Comparison of ENCODE assay signal across 8 cellular contexts in genomic region chr21:17688912-17689874, GRCh38.
DNase-seq lines count a peak whose midpoint lies in the region; ATAC-seq and TF ChIP-seq lines count a peak whose summit lies in the region.

No MANE protein-coding gene starts in this region.

- no TSS peak for BruUV-seq in A673 (replicated peaks; lab: Mats Ljungman, UMichigan)

- no peak overlapping the region for H3K4me3 ChIP-seq in A673 (ENCODE audit: low read depth, low read length, poor library complexity, severe bottlenecking)
- no peak overlapping the region for H3K4me3 ChIP-seq in astrocyte of the spinal cord (ENCODE audit: low read depth, low read length)
- no peak overlapping the region for H3K4me3 ChIP-seq in mesenchymal stem cell (ENCODE audit: insufficient read depth in 1 of 2, low read depth in 1 of 2, low read length in 2 of 2)

- in situ Hi-C loops in astrocyte of the spinal cord (cut with HindIII; ENCODE audit: low sequenced_read_pairs), result no loop called here

- H3K14ac ChIP-seq in mesenchymal stem cell (ENCODE audit: low read length in 2 of 2), result no peak overlapping the region

- no peaks in the 10 kb centered on the region; the same call in 1 of the 2 replicates for H3K9me3 Mint-ChIP-seq in HFFc6
- peaks cover 4% of the 10 kb centered on the region for H3K9me3 Mint-ChIP-seq in stimulated activated memory B cell treated with anti-CD40 and anti-IgM and Interleukin-4, amounts not matched to agents 10 μg/mL and 1 μg/mL and 100 μg/mL, for 72 hours

- no peaks in the 10 kb centered on the region for H3K27me3 ChIP-seq in A673 (replicated peaks; ENCODE audit: insufficient read depth, low read depth, low read length, poor library complexity)
- peaks cover 0 to 6% of the 10 kb centered on the region in 2 experiments for H3K27me3 ChIP-seq in mesenchymal stem cell (ENCODE audit: control insufficient read depth in 1 of 2, insufficient read depth in 1 of 2, low read length in 2 of 2)

- H3K36me3 Mint-ChIP-seq in HFFc6 (ENCODE audit: low read depth), result no peaks in the 10 kb centered on the region; the same call in 1 of the 2 replicates
- no peaks in the 10 kb centered on the region for H3K36me3 Mint-ChIP-seq in stimulated activated memory B cell treated with anti-CD40 and anti-IgM and Interleukin-4, amounts not matched to agents 10 μg/mL and 1 μg/mL and 100 μg/mL, for 72 hours

- peak overlapping the region; percentile 80 for H4K8ac ChIP-seq in mesenchymal stem cell (ENCODE audit: low read length)

- H3K18ac ChIP-seq in mesenchymal stem cell (ENCODE audit: low read depth in 1 of 2, low read length in 2 of 2), result peak overlapping the region in 1 of 2 experiments; percentile 21

- H3K4me3 Mint-ChIP-seq in HFFc6, result peak overlapping the region; percentile 55
- H3K4me3 Mint-ChIP-seq in stimulated activated memory B cell treated with anti-CD40 and anti-IgM and Interleukin-4, amounts not matched to agents 10 μg/mL and 1 μg/mL and 100 μg/mL, for 72 hours, result no peak overlapping the region

- H3K27ac ChIP-seq in A673 (ENCODE audit: low read depth, low read length, poor library complexity, severe bottlenecking), result no peak overlapping the region
- no peak overlapping the region for H3K27ac ChIP-seq in mesenchymal stem cell (ENCODE audit: low read length, poor library complexity, severe bottlenecking)

- peak overlapping the region; percentile 80 for H4K91ac ChIP-seq in mesenchymal stem cell (ENCODE audit: low read length)

- H3K4me1 ChIP-seq in A673 (ENCODE audit: insufficient read depth, low read length, poor library complexity, severe bottlenecking), result no peaks in the 10 kb centered on the region
- H3K4me1 ChIP-seq in mesenchymal stem cell (ENCODE audit: control insufficient read depth, insufficient read depth, low read depth, low read length), result no peaks in the 10 kb centered on the region

- no peak overlapping the region for H2BK15ac ChIP-seq in mesenchymal stem cell (ENCODE audit: low read depth, poor library complexity, severe bottlenecking)

- no peak overlapping the region for H3K9ac ChIP-seq in mesenchymal stem cell (ENCODE audit: low read length)

- H3K27me3 Mint-ChIP-seq in HFFc6 (ENCODE audit: insufficient read depth), result peaks cover 9% of the 10 kb centered on the region; the same call in 1 of the 2 replicates
- H3K27me3 Mint-ChIP-seq in stimulated activated memory B cell treated with anti-CD40 and anti-IgM and Interleukin-4, amounts not matched to agents 10 μg/mL and 1 μg/mL and 100 μg/mL, for 72 hours, result no peaks in the 10 kb centered on the region

- peak; percentile 39 for DNase-seq in A673 (ENCODE audit: low spot score)
- peak; percentile 58 for DNase-seq in HFFc6
- DNase-seq in T1000 (lab: John Stamatoyannopoulos, UW), result peak; percentile 79
- peak; percentile 63 for DNase-seq in astrocyte of the spinal cord (ENCODE audit: low read depth, low spot score)
- DNase-seq in mesenchymal stem cell, result peak; percentile 41

- H2BK12ac ChIP-seq in mesenchymal stem cell (ENCODE audit: low read length in 2 of 2), result peak overlapping the region in 1 of 2 experiments; percentile 15

- intact Hi-C loops in A673 (cut with micrococcal nuclease; ENCODE audit: unreplicated experiment), result no loop called here

- CTCF ChIA-PET in A673 (lab: Charles Lee), result no interaction called here

- H3K9me3 ChIP-seq in A673 (ENCODE audit: low read depth, low read length, poor library complexity, severe bottlenecking) (no peaks in the 10 kb centered on the region), mesenchymal stem cell (ENCODE audit: control insufficient read depth, low read length) (peaks cover 4% of the 10 kb centered on the region)

- no peak overlapping the region for H3K4me2 ChIP-seq in mesenchymal stem cell (ENCODE audit: low read length, poor library complexity, severe bottlenecking)

- no peak overlapping the region for H2BK5ac ChIP-seq in mesenchymal stem cell (ENCODE audit: low read depth, low read length, poor library complexity, severe bottlenecking)

- H3K36me3 ChIP-seq in A673 (ENCODE audit: insufficient read depth, low read length, poor library complexity, severe bottlenecking) (no peaks in the 10 kb centered on the region), mesenchymal stem cell (ENCODE audit: control insufficient read depth in 1 of 2, insufficient read depth in 2 of 2, low read depth in 1 of 2, low read length in 2 of 2) (no peaks in the 10 kb centered on the region)

- TF ChIP-seq CTCF in A673 (conservative IDR thresholded peaks at IDR 0.05; ENCODE audit: low read depth, low read length) (peak; percentile 44), HFFc6 (IDR thresholded peaks at IDR 0.05) (peak; percentile 53; the same call in 1 of the 2 replicates), astrocyte of the spinal cord (IDR thresholded peaks at IDR 0.05; ENCODE audit: low read depth, low read length) (peak; percentile 27)

- H2AFZ ChIP-seq in mesenchymal stem cell (ENCODE audit: low read depth, low read length), result no peak overlapping the region

- peaks cover 25% of the 10 kb centered on the region for H3K4me1 Mint-ChIP-seq in HFFc6 (ENCODE audit: low read depth)
- peaks cover 15% of the 10 kb centered on the region for H3K4me1 Mint-ChIP-seq in stimulated activated memory B cell treated with anti-CD40 and anti-IgM and Interleukin-4, amounts not matched to agents 10 μg/mL and 1 μg/mL and 100 μg/mL, for 72 hours

- no peaks in the 10 kb centered on the region for H3K79me1 ChIP-seq in mesenchymal stem cell (replicated peaks; ENCODE audit: low read length, poor library complexity, severe bottlenecking)

- WGBS in mesenchymal stem cell, result 86% methylated on average over 12 of the region's 13 CpGs

- H3K27ac Mint-ChIP-seq in HFFc6, result peak overlapping the region; percentile 46; the same call in 1 of the 2 replicates
- peak overlapping the region; percentile 26 for H3K27ac Mint-ChIP-seq in stimulated activated memory B cell treated with anti-CD40 and anti-IgM and Interleukin-4, amounts not matched to agents 10 μg/mL and 1 μg/mL and 100 μg/mL, for 72 hours

- no peak overlapping the region for H3K4ac ChIP-seq in mesenchymal stem cell (ENCODE audit: low read depth in 1 of 2, low read length in 2 of 2)

- H2AK5ac ChIP-seq in mesenchymal stem cell (ENCODE audit: low read length, severe bottlenecking), result no peak overlapping the region

- ATAC-seq in stimulated activated memory B cell treated with anti-CD40 and anti-IgM and Interleukin-4, amounts not matched to agents 10 μg/mL and 1 μg/mL and 100 μg/mL, for 72 hours, result no peak
- ATAC-seq in GM18517 (IDR thresholded peaks at IDR 0.05; ENCODE audit: unreplicated experiment) (no peak), GM18867 (IDR thresholded peaks at IDR 0.05; ENCODE audit: unreplicated experiment) (no peak)

- H2BK120ac ChIP-seq in mesenchymal stem cell (ENCODE audit: low read depth, low read length), result no peak overlapping the region

- no peak overlapping the region for H3K23ac ChIP-seq in mesenchymal stem cell (ENCODE audit: low read length in 2 of 2)

- POLR2A ChIA-PET in A673 (lab: Charles Lee; ENCODE audit: low non-redundant PET), result no interaction called here
